ENCODE assay signal across 20 cellular contexts in genomic region chr6:56375806-56376205, GRCh38.
"Had no signal": no experiment of that assay in that cellular context is flagged by ENCODE, and none has a peak within 500 bp of the region (broad histone marks: within the 10 kb centered on the region; RNA-seq: fewer than 3 reads in every experiment).

No MANE protein-coding gene starts in this region.

- H3K27me3 ChIP-seq: body of pancreas, pancreas, right atrium auricular region, suprapubic skin had no signal

- H3K4me3 ChIP-seq: body of pancreas, lung, pancreas, right atrium auricular region, suprapubic skin had no signal

- DNase-seq: activated CD4-positive, alpha-beta T cell treated with anti-CD3 and anti-CD28 coated beads, Interleukin-2, amount 10 ng/mL, durations not matched to agents 24 days and 14 days; activated CD8-positive, alpha-beta memory T cell treated with anti-CD3 and anti-CD28 coated beads, Interleukin-2, amount 50 U/mL, for 48 hours; activated gamma-delta T cell; activated T-cell treated with anti-CD3 and anti-CD28 coated beads, Interleukin-2, amount 50 U/mL, for 72 hours; body of pancreas; caudate nucleus; glutamatergic neuron; immature natural killer cell; midbrain; pancreas; small intestine; stimulated activated CD4-positive, alpha-beta T cell treated with anti-CD3 and anti-CD28 coated beads, Interleukin-4, amount 100 ng/mL, for 24 hours; stimulated activated CD8-positive, alpha-beta memory T cell treated with anti-CD3 and anti-CD28 coated beads, Interleukin-4, amount 100 ng/mL, for 48 hours; stimulated activated naive CD4-positive, alpha-beta T cell treated with Interleukin-2 at 50 U/mL for 16 hours; T-helper 17 cell had no signal

- H3K27ac ChIP-seq: body of pancreas, pancreas had no signal

- ATAC-seq: activated naive CD4-positive, alpha-beta T cell treated with anti-CD3 and anti-CD28 coated beads, Interleukin-2, amount 50 U/mL, for 72 hours; activated T-cell treated with anti-CD3 and anti-CD28 coated beads, Interleukin-2, amount 50 U/mL, for 72 hours; body of pancreas; T-helper 17 cell; WTC11 had no signal

- H3K36me3 ChIP-seq: pancreas, right atrium auricular region, suprapubic skin had no signal

- H3K9me3 ChIP-seq: body of pancreas, pancreas, right atrium auricular region, suprapubic skin had no signal
